ENCODE assay signal across 8 cellular contexts in genomic region chr16:89171216-89172170, GRCh38. TPM values are rescaled to one million over a fixed set of nuclear protein-coding genes. Genes with fewer than 3 reads are reported as not detected.
DNase-seq lines count a peak whose midpoint lies in the region; ATAC-seq and TF ChIP-seq lines count a peak whose summit lies in the region.

CDH15 (plus strand) TSS chr16:89171748; CDS start chr16:89171832, 84 bp downstream.

- H3K9me3 ChIP-seq in CD4-positive, CD25-positive, alpha-beta regulatory T cell (ENCODE audit: control insufficient read depth in 2 of 2, low read length in 2 of 2), result no peaks in the 10 kb centered on the region

- H3K27ac Mint-ChIP-seq in CD4-positive, CD25-positive, alpha-beta regulatory T cell, result peak within 1 kb of the TSS in 2 of 3 donors; percentile 36 to 38
- H3K27ac Mint-ChIP-seq in endothelial cell (ENCODE audit: unreplicated experiment), result peak within 1 kb of the TSS; percentile 57

- H3K9me3 Mint-ChIP-seq in CD4-positive, CD25-positive, alpha-beta regulatory T cell, result no peaks in the 10 kb centered on the region
- no peaks in the 10 kb centered on the region for H3K9me3 Mint-ChIP-seq in endothelial cell (ENCODE audit: unreplicated experiment)

- no peaks in the 10 kb centered on the region for H3K36me3 ChIP-seq in CD4-positive, CD25-positive, alpha-beta regulatory T cell (ENCODE audit: control insufficient read depth, insufficient read depth, low read length)

- H3K36me3 Mint-ChIP-seq in CD4-positive, CD25-positive, alpha-beta regulatory T cell, result no peaks in the 10 kb centered on the region
- no peaks in the 10 kb centered on the region for H3K36me3 Mint-ChIP-seq in endothelial cell (ENCODE audit: low read depth, unreplicated experiment)

- H3K27ac ChIP-seq in CD4-positive, CD25-positive, alpha-beta regulatory T cell (ENCODE audit: insufficient read depth, low read length, poor library complexity, severe bottlenecking), result peak within 1 kb of the TSS; percentile 5

- H3K4me1 Mint-ChIP-seq in CD4-positive, CD25-positive, alpha-beta regulatory T cell, result peaks cover 0 to 14% (median 2%) of the 10 kb centered on the region in 4 donors
- peaks cover 3% of the 10 kb centered on the region for H3K4me1 Mint-ChIP-seq in endothelial cell (ENCODE audit: unreplicated experiment)

- no peaks in the 10 kb centered on the region for H3K27me3 ChIP-seq in CD4-positive, CD25-positive, alpha-beta regulatory T cell (ENCODE audit: control insufficient read depth, insufficient read depth, low read length)

- peak within 1 kb of the TSS; percentile 19 for H3K4me3 ChIP-seq in CD4-positive, CD25-positive, alpha-beta regulatory T cell (ENCODE audit: low read depth, low read length)

- peaks cover 25% of the 10 kb centered on the region for H3K4me1 ChIP-seq in CD4-positive, CD25-positive, alpha-beta regulatory T cell (ENCODE audit: control insufficient read depth, insufficient read depth, low read length, poor library complexity, severe bottlenecking)

- H3K27me3 Mint-ChIP-seq in CD4-positive, CD25-positive, alpha-beta regulatory T cell, result no peaks in the 10 kb centered on the region
- H3K27me3 Mint-ChIP-seq in endothelial cell (ENCODE audit: unreplicated experiment), result peaks cover 11% of the 10 kb centered on the region

- peak; percentile 91 to 93 (median 93) for DNase-seq in CD4-positive, CD25-positive, alpha-beta regulatory T cell
- DNase-seq in HUDEP-2 (lab: John Stamatoyannopoulos, UW; ENCODE audit: unreplicated experiment in 76 of 76) (peak in 74 of 76 experiments; percentile 52 to 97 (median 92)), NOMO-1 treated with DMSO at 0.1 percent for 48 hours (lab: John Stamatoyannopoulos, UW; ENCODE audit: unreplicated experiment) (peak; percentile 88), endothelial cell (ENCODE audit: low spot score) (peak; percentile 89), middle frontal gyrus (ENCODE audit: extremely low spot score, low spot score) (peak; percentile 56)
- DNase-seq in activated CD8-positive, alpha-beta memory T cell treated with anti-CD3 and anti-CD28 coated beads, Interleukin-2, amount 50 U/mL, for 24 hours (ENCODE audit: extremely low read depth), result peak; percentile 79
- DNase-seq in stimulated activated CD8-positive, alpha-beta memory T cell treated with anti-CD3 and anti-CD28 coated beads, Interleukin-15, amount 100 ng/mL, for 4 hours (ENCODE audit: low read depth in 2 of 2), result peak; percentile 84 to 89

- peak within 1 kb of the TSS; percentile 1 to 85 (median 76) for H3K4me3 Mint-ChIP-seq in CD4-positive, CD25-positive, alpha-beta regulatory T cell
- H3K4me3 Mint-ChIP-seq in endothelial cell (ENCODE audit: unreplicated experiment), result peak within 1 kb of the TSS; percentile 34

- peak; percentile 93 to 94 for ATAC-seq in CD4-positive, CD25-positive, alpha-beta regulatory T cell (ENCODE audit: low read depth in 2 of 2)
- ATAC-seq in GM21390 (IDR thresholded peaks at IDR 0.05; ENCODE audit: unreplicated experiment), result peak; percentile 88

- no peak for TF ChIP-seq CTCF in endothelial cell (IDR thresholded peaks at IDR 0.05; ENCODE audit: unreplicated experiment)

RNA-seq across cellular contexts. Expression of gene CDH15, which starts in this region (rescaled TPM):
- total RNA-seq in CD4-positive, CD25-positive, alpha-beta regulatory T cell, result 0.17 TPM
- not detected for polyA plus RNA-seq in CD4-positive, CD25-positive, alpha-beta regulatory T cell
- total RNA-seq in endothelial cell (ENCODE audit: unreplicated experiment), result not detected

Comparison
In these comparisons a context has a peak if more than half of its experiments do, and no peak if none do; other contexts are left out.
1. Peak in every context shown above with its lines: DNase-seq, ATAC-seq, H3K4me3 ChIP-seq and H3K27ac ChIP-seq.
2. Peak in DNase-seq, ATAC-seq, H3K4me3 ChIP-seq and H3K27ac ChIP-seq in CD4-positive, CD25-positive, alpha-beta regulatory T cell; RNA of the gene not detected or under 1 TPM.
3. Peak in DNase-seq in endothelial cell; RNA of the gene not detected or under 1 TPM.